ENCODE assay signal across 11 cellular contexts in the genomic region with DNA sequence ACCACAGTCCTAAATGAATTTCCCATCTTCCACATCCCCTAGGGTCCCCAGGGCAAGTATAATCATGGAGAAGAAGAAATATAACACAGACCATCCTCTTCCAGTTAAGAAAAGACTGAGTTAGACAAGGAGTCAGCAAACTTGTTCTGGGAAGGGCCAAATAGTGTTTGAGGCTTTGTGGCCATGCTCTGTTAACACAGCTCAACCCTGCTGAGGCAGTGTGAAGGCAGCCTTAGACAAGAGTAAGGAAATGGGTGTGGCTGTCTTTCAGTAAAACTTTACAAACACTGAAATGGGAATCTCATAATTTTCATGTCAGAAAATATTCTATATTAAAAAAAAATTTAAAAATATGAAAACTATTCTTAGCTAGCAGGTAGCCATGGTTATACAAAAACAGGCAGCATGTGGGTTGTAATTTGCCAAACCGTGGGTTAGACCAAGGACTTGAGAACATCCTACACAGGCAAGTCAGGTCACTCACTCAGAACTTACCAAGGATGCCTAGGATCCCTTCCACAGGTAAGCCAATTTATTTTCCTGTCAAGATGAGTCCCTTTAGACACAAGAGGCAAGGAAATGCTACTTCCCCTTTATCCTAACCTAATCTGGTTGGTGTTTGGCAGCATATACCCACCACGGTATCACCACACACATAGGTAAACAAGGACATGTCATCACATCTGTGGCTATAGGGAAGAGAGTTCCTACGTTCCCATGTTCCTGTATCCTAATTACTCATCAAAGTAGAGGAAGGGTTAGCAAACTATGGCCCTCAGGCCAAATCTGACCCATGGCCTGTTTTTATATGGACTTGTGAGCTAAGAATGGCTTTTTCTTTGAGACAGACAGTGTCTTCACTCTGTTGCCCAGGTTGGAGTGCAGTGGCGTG. TPM values are rescaled to one million over a fixed set of nuclear protein-coding genes. Genes with fewer than 3 reads are reported as not detected.
DNase-seq lines count a peak whose midpoint lies in the region; ATAC-seq and TF ChIP-seq lines count a peak whose summit lies in the region.
"Had no signal": no experiment of that assay in that cellular context is flagged by ENCODE, and none has a peak within 500 bp of the region (broad histone marks: within the 10 kb centered on the region; RNA-seq: fewer than 3 reads in every experiment).

No MANE protein-coding gene starts in this region.

- no peaks in the 10 kb centered on the region for H3K27me3 ChIP-seq in adipocyte (replicated peaks; ENCODE audit: control insufficient read depth, insufficient read depth, low read length)
- H3K27me3 ChIP-seq: body of pancreas, hepatocyte had no signal

- H3K4me1 Mint-ChIP-seq in natural killer cell treated with Interleukin-12 subunit alpha and Interleukin-12 subunit beta and Interleukin-15 and Interleukin-18, amount 100 ng/mL, for 72 hours (ENCODE audit: low read depth in 2 of 2): peaks cover 16 to 19% of the 10 kb centered on the region in 2 donors

- peaks cover 51% of the 10 kb centered on the region for H3K36me3 ChIP-seq in adipocyte (ENCODE audit: control insufficient read depth, insufficient read depth, low read length, severe bottlenecking)

- DNase-seq in ELR (ENCODE audit: low read depth) (peak; percentile 52), M059J (ENCODE audit: low read depth) (peak; percentile 8), adipocyte (ENCODE audit: low read depth) (peak; percentile 31), NCI-H128 (lab: John Stamatoyannopoulos, UW; ENCODE audit: unreplicated experiment) (no peak), foreskin fibroblast (no peak)
- no peak for DNase-seq in natural killer cell treated with Interleukin-12 subunit alpha and Interleukin-12 subunit beta and Interleukin-15 and Interleukin-18, amount 100 ng/mL, for 72 hours (ENCODE audit: low spot score)
- DNase-seq: body of pancreas; NCI-H2171 treated with DMSO at 0.1 percent for 48 hours; stimulated activated CD4-positive, alpha-beta T cell treated with anti-CD3 and anti-CD28 coated beads, Interleukin-1b, Interleukin-23, amount 100 ng/mL, for 48 hours had no signal

- no peaks in the 10 kb centered on the region for H3K9me3 ChIP-seq in adipocyte (ENCODE audit: control insufficient read depth, low read length)
- H3K9me3 ChIP-seq: body of pancreas had no signal

- peak overlapping the region; percentile 5 for H3K4me3 Mint-ChIP-seq in natural killer cell treated with Interleukin-12 subunit alpha and Interleukin-12 subunit beta and Interleukin-15 and Interleukin-18, amount 100 ng/mL, for 72 hours

- peak overlapping the region; percentile 33 to 49 for H3K27ac Mint-ChIP-seq in natural killer cell treated with Interleukin-12 subunit alpha and Interleukin-12 subunit beta and Interleukin-15 and Interleukin-18, amount 100 ng/mL, for 72 hours

- H3K36me3 Mint-ChIP-seq in natural killer cell treated with Interleukin-12 subunit alpha and Interleukin-12 subunit beta and Interleukin-15 and Interleukin-18, amount 100 ng/mL, for 72 hours: peaks cover 13% of the 10 kb centered on the region

- H3K4me3 ChIP-seq in adipocyte (ENCODE audit: low read length): no peak overlapping the region
- no peak overlapping the region for H3K4me3 ChIP-seq in foreskin fibroblast (ENCODE audit: low read depth in 1 of 2, low read length in 2 of 2)
- H3K4me3 ChIP-seq: body of pancreas, hepatocyte had no signal

- peak; percentile 89 to 90 for ATAC-seq in natural killer cell treated with Interleukin-12 subunit alpha and Interleukin-12 subunit beta and Interleukin-15 and Interleukin-18, amount 100 ng/mL, for 72 hours
- ATAC-seq in HG02588 (IDR thresholded peaks at IDR 0.05; ENCODE audit: unreplicated experiment): no peak
- ATAC-seq: body of pancreas had no signal

- H3K4me1 ChIP-seq in adipocyte (ENCODE audit: control insufficient read depth, insufficient read depth, low read length): peaks cover 7% of the 10 kb centered on the region
- H3K4me1 ChIP-seq: body of pancreas had no signal

- no peak for TF ChIP-seq CTCF in foreskin fibroblast (IDR thresholded peaks at IDR 0.05; ENCODE audit: low read depth, low read length)

- H3K27me3 Mint-ChIP-seq in natural killer cell treated with Interleukin-12 subunit alpha and Interleukin-12 subunit beta and Interleukin-15 and Interleukin-18, amount 100 ng/mL, for 72 hours: no peaks in the 10 kb centered on the region

- H3K9ac ChIP-seq in adipocyte (ENCODE audit: low read length): no peak overlapping the region

- no peaks in the 10 kb centered on the region for H3K9me3 Mint-ChIP-seq in natural killer cell treated with Interleukin-12 subunit alpha and Interleukin-12 subunit beta and Interleukin-15 and Interleukin-18, amount 100 ng/mL, for 72 hours

RNA-seq across cellular contexts. Expression of a gene that starts 31.9 kb away (rescaled TPM):
- total RNA-seq in M059J (2014; rRNA removed; shearing (Covaris generic)): 13.0 and 23.0 TPM in 2 replicates
- 10 to 100 TPM in 1 of 2 donors, 1 to 10 TPM in 1; 8.3 to 10.4 TPM for total RNA-seq in natural killer cell treated with Interleukin-12 subunit alpha and Interleukin-12 subunit beta and Interleukin-15 and Interleukin-18, amount 100 ng/mL, for 72 hours

Comparison
In these comparisons a context has a peak if more than half of its experiments do, and no peak if none do; other contexts are left out.
1. DNase-seq: peak in ELR (single experiment), M059J (single experiment) and adipocyte (single experiment); none in natural killer cell treated with Interleukin-12 subunit alpha and Interleukin-12 subunit beta and Interleukin-15 and Interleukin-18, amount 100 ng/mL, for 72 hours (single experiment), NCI-H128 (single experiment) and foreskin fibroblast (0 of 2).